16 cellular contexts compared by ENCODE assay signal in genomic region chr18:53771664-53772063, GRCh38.
"Had no signal": no experiment of that assay in that cellular context is flagged by ENCODE, and none has a peak within 500 bp of the region (broad histone marks: within the 10 kb centered on the region; RNA-seq: fewer than 3 reads in every experiment).

No MANE protein-coding gene starts in this region.

- DNase-seq: activated CD4-positive, alpha-beta T cell treated with anti-CD3 and anti-CD28 coated beads, Interleukin-2, amount 10 ng/mL, durations not matched to agents 7 days and 5 days; activated CD4-positive, CD25-positive, alpha-beta regulatory T cell; activated naive CD4-positive, alpha-beta T cell; activated naive CD8-positive, alpha-beta T cell treated with anti-CD3 and anti-CD28 coated beads, Interleukin-2, amount 10 ng/mL, durations not matched to agents 7 days and 5 days; brain microvascular endothelial cell; cortex of kidney; effector memory CD4-positive, alpha-beta T cell; foreskin keratinocyte; head of caudate nucleus; immature natural killer cell; nephron progenitor cell; occipital lobe; stimulated activated CD4-positive, alpha-beta T cell treated with anti-CD3 and anti-CD28 coated beads, Interleukin-2, amount 100 ng/mL, for 48 hours; stimulated activated naive CD4-positive, alpha-beta T cell; substantia nigra; uterus had no signal

- ATAC-seq: foreskin keratinocyte had no signal
